ENCODE assay signal across 15 cellular contexts in the genomic region with DNA sequence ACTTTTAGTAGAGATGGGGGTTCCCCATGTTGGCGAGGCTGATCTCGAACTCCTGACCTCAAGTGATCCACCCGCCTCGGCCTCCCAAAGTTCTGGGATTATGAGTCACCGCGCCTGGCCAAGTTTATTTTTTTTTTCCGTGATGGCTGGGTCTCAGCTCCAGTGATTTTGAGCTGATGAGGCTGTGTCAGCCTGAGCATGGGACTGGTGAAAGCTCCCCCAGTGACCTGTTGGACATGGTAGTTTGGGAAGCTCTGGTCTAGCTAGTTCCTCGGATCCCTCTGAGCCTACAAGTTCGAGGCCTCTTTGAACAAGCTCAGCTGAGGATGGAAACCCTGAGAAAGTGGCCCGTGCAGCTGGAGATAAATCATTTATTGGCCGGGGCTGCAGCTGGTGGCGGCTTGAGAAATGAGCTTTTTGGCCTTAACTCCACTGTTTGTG.
DNase-seq lines count a peak whose midpoint lies in the region; ATAC-seq and TF ChIP-seq lines count a peak whose summit lies in the region.
"Had no signal": no experiment of that assay in that cellular context is flagged by ENCODE, and none has a peak within 500 bp of the region (broad histone marks: within the 10 kb centered on the region; RNA-seq: fewer than 3 reads in every experiment).

No MANE protein-coding gene starts in this region.

- H3K27me3 Mint-ChIP-seq in HFFc6 (ENCODE audit: insufficient read depth), result peaks cover 3% of the 10 kb centered on the region; the same call in 1 of the 2 replicates

- H3K36me3 Mint-ChIP-seq in HFFc6 (ENCODE audit: low read depth), result peaks cover 14% of the 10 kb centered on the region
- H3K36me3 Mint-ChIP-seq: CD8-positive, alpha-beta T cell; natural killer cell had no signal

- no peak overlapping the region for H3K4me3 ChIP-seq in esophagus squamous epithelium
- H3K4me3 ChIP-seq in lung, result no peak overlapping the region
- H3K4me3 ChIP-seq in thoracic aorta, result no peak overlapping the region
- H3K4me3 ChIP-seq: dorsolateral prefrontal cortex had no signal

- H3K4me1 ChIP-seq in esophagus squamous epithelium (peaks cover 13 to 37% (median 24%) of the 10 kb centered on the region in 3 donors), lung (ENCODE audit: control insufficient read depth in 2 of 2, insufficient read depth in 2 of 2, low read length in 2 of 2) (peaks cover 4 to 17% of the 10 kb centered on the region in 2 donors), thoracic aorta (ENCODE audit: control insufficient read depth in 1 of 2, low read depth in 2 of 2) (peaks cover 22 to 39% of the 10 kb centered on the region in 2 donors)

- H3K4me1 Mint-ChIP-seq in HFFc6 (ENCODE audit: low read depth), result peaks cover 68% of the 10 kb centered on the region

- WGBS in esophagus squamous epithelium, 2 donors, result 41 to 50% methylated on average over 10 to 12 of the region's 12 CpGs
- WGBS in lung, 2 donors, result 72 to 82% methylated on average over 12 of the region's 12 CpGs

- intact Hi-C loops in esophagus squamous epithelium (cut with DNase I), result no loop called here

- in situ Hi-C loops in ACHN (cut with HindIII; ENCODE audit: low pct_ligation_motif_present, low pct_unique_long_range_greater_than_20kb, low sequenced_read_pairs), result no loop called here

- TF ChIP-seq CTCF in HFFc6 (IDR thresholded peaks at IDR 0.05) (no peak), esophagus squamous epithelium (IDR thresholded peaks at IDR 0.05) (no peak), lung (IDR thresholded peaks at IDR 0.05; ENCODE audit: control extremely low read depth, extremely low read depth) (no peak), thoracic aorta (IDR thresholded peaks at IDR 0.05) (no peak)

- TF ChIP-seq POLR2A in esophagus squamous epithelium (IDR thresholded peaks at IDR 0.05), result no peak

- H3K9me3 ChIP-seq in esophagus squamous epithelium (no peaks in the 10 kb centered on the region), lung (ENCODE audit: control insufficient read depth in 2 of 2, insufficient read depth in 1 of 2, low read length in 1 of 2) (no peaks in the 10 kb centered on the region), thoracic aorta (no peaks in the 10 kb centered on the region)
- H3K9me3 ChIP-seq: SK-N-SH had no signal

- H3K27ac Mint-ChIP-seq in HFFc6, result peak overlapping the region; percentile 98
- H3K27ac Mint-ChIP-seq: CD8-positive, alpha-beta T cell had no signal

- peaks cover 4% of the 10 kb centered on the region; the same call in 1 of the 2 replicates for H3K9me3 Mint-ChIP-seq in HFFc6
- H3K9me3 Mint-ChIP-seq: CD8-positive, alpha-beta T cell; natural killer cell had no signal

- no peaks in the 10 kb centered on the region for H3K27me3 ChIP-seq in esophagus squamous epithelium
- no peaks in the 10 kb centered on the region for H3K27me3 ChIP-seq in lung (ENCODE audit: control insufficient read depth, insufficient read depth)
- no peaks in the 10 kb centered on the region for H3K27me3 ChIP-seq in thoracic aorta (replicated peaks; ENCODE audit: insufficient read depth)
- H3K27me3 ChIP-seq: dorsolateral prefrontal cortex had no signal

- ATAC-seq in lung (ENCODE audit: insufficient read depth, low FRiP score) (no peak), thoracic aorta (ENCODE audit: insufficient number of reproducible peaks, low FRiP score, low read depth) (no peak), GM18907 (IDR thresholded peaks at IDR 0.05; ENCODE audit: unreplicated experiment) (no peak), GM21786 (IDR thresholded peaks at IDR 0.05; ENCODE audit: unreplicated experiment) (no peak)
- ATAC-seq: CD8-positive, alpha-beta T cell; natural killer cell had no signal

- H3K27ac ChIP-seq in esophagus squamous epithelium (peak overlapping the region in 3 of 4 donors; percentile 67 to 85 (median 71)), lung (ENCODE audit: low read depth in 1 of 2, low read length in 1 of 2) (peak overlapping the region; percentile 6 to 36), thoracic aorta (peak overlapping the region; percentile 64 to 83)

- H3K36me3 ChIP-seq in esophagus squamous epithelium, result no peaks in the 10 kb centered on the region
- no peaks in the 10 kb centered on the region for H3K36me3 ChIP-seq in lung (ENCODE audit: control insufficient read depth in 2 of 2, insufficient read depth in 2 of 2, low read length in 2 of 2)
- H3K36me3 ChIP-seq in thoracic aorta, result no peaks in the 10 kb centered on the region

- peak overlapping the region; percentile 37; the same call in 1 of the 2 replicates for H3K4me3 Mint-ChIP-seq in HFFc6
- H3K4me3 Mint-ChIP-seq: CD8-positive, alpha-beta T cell; natural killer cell had no signal

- DNase-seq in HFFc6 (no peak), esophagus squamous epithelium (lab: John Stamatoyannopoulos, UW) (no peak), lung (ENCODE audit: low spot score) (no peak), thoracic aorta (ENCODE audit: low spot score) (no peak), ACHN (no peak)
- DNase-seq in stimulated activated CD4-positive, alpha-beta T cell treated with anti-CD3 and anti-CD28 coated beads, Interleukin-4, amount 100 ng/mL, for 1 hour, result no peak
- DNase-seq: activated effector memory CD4-positive, alpha-beta T cell treated with anti-CD3 and anti-CD28 coated beads, Interleukin-2, amount 50 U/mL, for 16 hours; CD8-positive, alpha-beta T cell; dorsolateral prefrontal cortex; natural killer cell; NCI-H524; SK-N-SH; stimulated activated CD4-positive, alpha-beta T cell treated with anti-CD3 and anti-CD28 coated beads, Interleukin-1b, Interleukin-23, amount 100 ng/mL, for 48 hours had no signal

Comparison
In these comparisons a context has a peak if more than half of its experiments do, and no peak if none do; other contexts are left out.
1. H3K27ac ChIP-seq: peak in every context shown above with its lines; median percentile 74 in thoracic aorta; 71 in esophagus squamous epithelium; 21 in lung.